In the genomic region with DNA sequence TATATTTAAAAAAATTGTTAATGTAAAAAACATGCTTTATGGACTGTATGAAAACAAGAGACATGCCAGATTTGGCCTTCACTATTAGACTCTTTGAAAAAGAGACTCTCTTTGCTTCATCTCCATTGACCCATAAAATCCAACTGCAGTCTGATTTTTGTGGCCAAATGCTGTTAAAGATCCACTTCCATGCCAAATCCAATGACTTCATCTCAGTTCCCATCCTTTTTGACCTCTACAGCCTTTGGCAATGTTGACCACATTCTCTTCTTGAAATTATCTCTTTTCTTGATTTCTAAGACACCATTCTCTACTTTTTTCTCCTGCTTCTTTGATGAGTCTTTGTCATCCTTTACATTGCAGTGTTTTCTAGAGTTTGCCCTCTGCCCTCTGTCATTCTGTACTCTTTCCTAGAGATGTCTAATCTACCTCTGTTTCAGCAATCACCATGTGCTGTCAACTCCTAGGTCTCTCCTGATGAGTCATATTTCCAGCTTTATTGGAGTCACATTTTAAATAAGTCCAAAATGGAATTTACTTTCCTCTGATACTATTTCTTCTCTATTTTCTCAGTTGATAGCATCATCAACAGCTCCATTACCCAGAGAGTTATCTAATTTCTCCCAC, we compare ENCODE assay signal across 21 cellular contexts. TPM values are rescaled to one million over a fixed set of nuclear protein-coding genes. Genes with fewer than 3 reads are reported as not detected.
DNase-seq lines count a peak whose midpoint lies in the region; ATAC-seq, FAIRE-seq and TF ChIP-seq lines count a peak whose summit lies in the region.
"Had no signal": no experiment of that assay in that cellular context is flagged by ENCODE, and none has a peak within 500 bp of the region (broad histone marks: within the 10 kb centered on the region; RNA-seq: fewer than 3 reads in every experiment).

No MANE protein-coding gene starts in this region.

- TF ChIP-seq CTCF in A549 (IDR thresholded peaks at IDR 0.05) (no peak), mammary epithelial cell (conservative IDR thresholded peaks at IDR 0.05 in 1 of 2, IDR thresholded peaks at IDR 0.05 in 1 of 2; ENCODE audit: extremely low read depth in 1 of 2, insufficient read depth in 1 of 2, low read depth in 1 of 2, low read length in 2 of 2) (no peak), foreskin fibroblast (IDR thresholded peaks at IDR 0.05; ENCODE audit: low read depth, low read length) (no peak), tibial artery (IDR thresholded peaks at IDR 0.05) (no peak)

- H4K20me1 ChIP-seq in mammary epithelial cell (ENCODE audit: insufficient read depth, low read length): no peaks in the 10 kb centered on the region

- no peaks in the 10 kb centered on the region for H3K79me2 ChIP-seq in mammary epithelial cell (ENCODE audit: insufficient read depth, low read length)

- H3K9ac ChIP-seq in mammary epithelial cell (ENCODE audit: insufficient read depth, low read length): no peak overlapping the region

- H3K27me3 ChIP-seq in mammary epithelial cell (ENCODE audit: insufficient read depth, low read length): no peaks in the 10 kb centered on the region
- H3K27me3 ChIP-seq in tibial artery: peaks cover 0 to 5% of the 10 kb centered on the region in 2 donors

- H3K4me1 ChIP-seq in A549 (0 out of 3 replicates have a peak, but pooled peaks cover 4% of the 10 kb centered on the region), mammary epithelial cell (ENCODE audit: insufficient read depth, low read length) (peaks cover 6% of the 10 kb centered on the region), tibial artery (peaks cover 0 to 7% (median 0%) of the 10 kb centered on the region in 4 donors)

- no peak for FAIRE-seq in A549 (lab: Jason Lieb, UNC)
- FAIRE-seq: GM12891, GM19239, H1, RCC 7860 had no signal

- no peak overlapping the region for H2AFZ ChIP-seq in mammary epithelial cell (ENCODE audit: low read depth, low read length)

- H3K36me3 ChIP-seq in mammary epithelial cell (ENCODE audit: insufficient read depth, low read length): no peaks in the 10 kb centered on the region
- H3K36me3 ChIP-seq in tibial artery: no peaks in the 10 kb centered on the region

- no peak for TF ChIP-seq POLR2A in A549 (IDR thresholded peaks at IDR 0.05; ENCODE audit: low read length)

- dilution Hi-C loops in mammary epithelial cell (cut with HindIII; ENCODE audit: low sequenced_read_pairs): no loop called here

- DNase-seq in A549 (ENCODE audit: low read depth in 1 of 2, low spot score in 1 of 2) (no peak), HT1080 (ENCODE audit: low read depth) (peak; percentile 19), mammary epithelial cell (peak; percentile 10), foreskin fibroblast (peak; percentile 32 to 63), NCI-H2081 treated with DMSO at 0.1 percent for 48 hours (lab: John Stamatoyannopoulos, UW) (no peak), UCSD-AML1 (lab: John Stamatoyannopoulos, UW; ENCODE audit: unreplicated experiment) (no peak), tibial artery (no peak), NCI-H1436 (lab: John Stamatoyannopoulos, UW) (no peak)
- DNase-seq: COR-L47, Karpas-422, NCI-H1417 treated with DMSO at 0.1 percent for 48 hours, NCI-H2081, NCI-H524, SIG-M5 had no signal

- intact Hi-C loops in mammary epithelial cell (cut with micrococcal nuclease): no loop called here
- intact Hi-C loops in tibial artery (cut with DNase I; ENCODE audit: low total_unique reads): no loop called here

- ATAC-seq in A549: no peak

- CTCF ChIA-PET in A549 (lab: Yijun Ruan, JAX) (interaction anchor here (0.8 to 1.3 kb wide), 2 partner anchors 80 to 103 kb away, joined by 3 to 5 read pairs; no protein-coding TSS in a partner anchor), mammary epithelial cell (lab: Charles Lee; ENCODE audit: low non-redundant PET) (no interaction called here)

- no peak overlapping the region for H3K27ac ChIP-seq in A549
- no peak overlapping the region for H3K27ac ChIP-seq in mammary epithelial cell (ENCODE audit: insufficient read depth, low read depth, low read length)
- H3K27ac ChIP-seq in tibial artery: no peak overlapping the region
- H3K27ac ChIP-seq: C4-2B had no signal

- no TSS peak for BruUV-seq in mammary epithelial cell (replicated peaks; lab: Mats Ljungman, UMichigan)

- TF ChIP-seq EP300 in A549 (IDR thresholded peaks at IDR 0.05): no peak

- H3K4me2 ChIP-seq in A549 (no peak overlapping the region), mammary epithelial cell (ENCODE audit: insufficient read depth, low read depth, low read length) (no peak overlapping the region)

- in situ Hi-C loops in mammary epithelial cell (cut with MboI; ENCODE audit: low sequenced_read_pairs in 2 of 2): no loop called here

- H3K9me3 ChIP-seq in A549: 0 out of 3 replicates have a peak, but pooled peaks cover 4% of the 10 kb centered on the region
- H3K9me3 ChIP-seq in mammary epithelial cell (replicated peaks; ENCODE audit: insufficient read depth, low read length): peaks cover 6% of the 10 kb centered on the region
- peaks cover 0 to 5% (median 0%) of the 10 kb centered on the region in 3 donors for H3K9me3 ChIP-seq in tibial artery

- no peak overlapping the region for H3K4me3 ChIP-seq in A549
- H3K4me3 ChIP-seq in mammary epithelial cell (replicated peaks in 1 of 3; ENCODE audit: insufficient read depth in 1 of 3, low read depth in 2 of 3, low read length in 3 of 3): no peak overlapping the region
- no peak overlapping the region for H3K4me3 ChIP-seq in foreskin fibroblast (ENCODE audit: low read depth in 1 of 2, low read length in 2 of 2)
- no peak overlapping the region for H3K4me3 ChIP-seq in tibial artery

- POLR2A ChIA-PET in A549 (lab: Yijun Ruan, JAX): no interaction called here

- no peak for TF ChIP-seq RAD21 in A549 (conservative IDR thresholded peaks at IDR 0.05 in 1 of 2, IDR thresholded peaks at IDR 0.05 in 1 of 2)

TF ChIP-seq in A549, 52 proteins besides CTCF, POLR2A, EP300 and RAD21:
- TF ChIP-seq FOSL2 (IDR thresholded peaks at IDR 0.05) (no peak), FOSL2 (CRISPR knock-in tag; IDR thresholded peaks at IDR 0.05) (peak; percentile 66), ZC3H11A (IDR thresholded peaks at IDR 0.05) (no peak)
TF ChIP-seq in A549: peak in this region for 1.

RNA-seq across cellular contexts. Expression of gene TMPRSS12, which starts 2.4 kb away (rescaled TPM):
- polyA plus RNA-seq in A549 (2011; rRNA removed): not detected in 2 replicates
- not detected in 2 replicates for polyA plus RNA-seq in A549 (2012; cell fraction: cytosol; rRNA removed)
- polyA plus RNA-seq in A549 (2012; cell fraction: nucleus; rRNA removed): not detected in 2 replicates
- not detected in 3 replicates for polyA plus RNA-seq in A549 (2017; fragmentation: RNase III; extraction: RNeasy Plus Mini Kit Qiagen cat#74134 plus additional on column Dnase treatment)
- polyA minus RNA-seq in A549 (2011; rRNA and poly(A)+ RNA removed): not detected in 2 replicates
- not detected in 2 replicates for total RNA-seq in HT1080 (2014; rRNA removed; shearing (Covaris generic))
- not detected in 2 replicates for polyA plus RNA-seq in HT1080 (2015; cell fraction: cytosol; rRNA removed)
- polyA plus RNA-seq in HT1080 (2015; cell fraction: nucleus; rRNA removed): not detected in 2 replicates
- not detected for total RNA-seq in mammary epithelial cell
- not detected for polyA plus RNA-seq in mammary epithelial cell
- polyA minus RNA-seq in mammary epithelial cell: not detected
- total RNA-seq: A172, G401, H1 had no signal
- polyA plus RNA-seq: H1 had no signal

Comparison
In these comparisons a context has a peak if more than half of its experiments do, and no peak if none do; other contexts are left out.
1. DNase-seq: peak in HT1080 (single experiment), mammary epithelial cell (single experiment) and foreskin fibroblast (2 of 2); none in A549 (0 of 2), NCI-H2081 treated with DMSO at 0.1 percent for 48 hours (single experiment), UCSD-AML1 (single experiment), tibial artery (0 of 2) and NCI-H1436 (single experiment).